In the genomic region with DNA sequence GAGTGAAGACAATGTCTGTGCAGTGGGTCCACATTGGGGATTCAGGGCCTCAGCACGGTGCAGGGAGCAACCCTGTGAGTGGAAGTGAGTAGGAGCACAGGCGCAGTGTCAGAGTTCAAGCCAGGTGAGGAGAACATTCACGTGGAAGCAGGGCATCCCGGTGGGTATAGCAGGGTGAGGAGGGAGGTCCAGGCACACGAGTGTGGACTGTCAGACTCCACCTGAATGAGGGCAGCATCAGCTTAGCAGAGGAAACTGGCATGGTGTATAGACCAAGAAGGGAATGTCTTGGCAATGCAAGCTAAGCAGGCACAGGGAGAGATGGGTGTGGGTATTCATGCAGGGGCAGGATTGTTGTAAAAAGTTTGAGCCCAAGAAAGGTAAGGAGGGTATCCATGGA, we compare ENCODE assay signal across 34 cellular contexts. TPM values are rescaled to one million over a fixed set of nuclear protein-coding genes. Genes with fewer than 3 reads are reported as not detected.
"Had no signal": no experiment of that assay in that cellular context is flagged by ENCODE, and none has a peak within 500 bp of the region (broad histone marks: within the 10 kb centered on the region; RNA-seq: fewer than 3 reads in every experiment).

No MANE protein-coding gene starts in this region.

- H2AFZ ChIP-seq: hepatocyte had no signal

- H3K9me3 Mint-ChIP-seq: neural crest cell had no signal

- DNase-seq: dorsolateral prefrontal cortex; effector CD4-positive, alpha-beta T cell; foreskin fibroblast; gastrocnemius medialis; head of caudate nucleus; kidney; left lung; mesenchymal stem cell; midbrain; naive thymus-derived CD8-positive, alpha-beta T cell; nucleus accumbens; stimulated activated CD4-positive, alpha-beta T cell treated with anti-CD3 and anti-CD28 coated beads, Interleukin-12 subunit alpha, Interleukin-12 subunit beta, amount 100 ng/mL, for 4 hours; stimulated activated CD4-positive, alpha-beta T cell treated with anti-CD3 and anti-CD28 coated beads, Interleukin-1b, Interleukin-23, amount 100 ng/mL, for 48 hours; stimulated activated CD4-positive, alpha-beta T cell treated with anti-CD3 and anti-CD28 coated beads, Interleukin-4, amount 100 ng/mL, for 1 hour; stimulated activated CD8-positive, alpha-beta memory T cell treated with anti-CD3 and anti-CD28 coated beads, Interleukin-4, amount 100 ng/mL, for 48 hours; stimulated activated naive CD4-positive, alpha-beta T cell treated with Interleukin-2 at 50 U/mL for 16 hours; upper lobe of left lung; uterus had no signal

- H3K4me3 ChIP-seq: dorsolateral prefrontal cortex, gastrocnemius medialis, hepatocyte, left lung, prostate gland, right atrium auricular region, smooth muscle cell, thoracic aorta, tibial nerve, upper lobe of left lung, uterus had no signal

- H3K4me2 ChIP-seq: hepatocyte, smooth muscle cell had no signal

- H3K27me3 ChIP-seq: dorsolateral prefrontal cortex, gastrocnemius medialis, hepatocyte, left lung, right atrium auricular region, tibial nerve, upper lobe of left lung, uterus had no signal

- H3K27ac ChIP-seq: dorsolateral prefrontal cortex, epithelial cell of prostate, gastrocnemius medialis, hepatocyte, left lung, prostate gland, right atrium auricular region, thoracic aorta, tibial nerve, upper lobe of left lung, uterus had no signal

- ATAC-seq: esophagus mucosa; gastrocnemius medialis; left lung; naive thymus-derived CD8-positive, alpha-beta T cell; sciatic nerve had no signal

- H3K36me3 ChIP-seq: gastrocnemius medialis, left lung, prostate gland, right atrium auricular region, thoracic aorta, tibial nerve, upper lobe of left lung, uterus had no signal

- H3K27ac Mint-ChIP-seq: naive thymus-derived CD8-positive, alpha-beta T cell had no signal

- H3K9me3 ChIP-seq: gastrocnemius medialis, left lung, prostate gland, right atrium auricular region, thoracic aorta, tibial nerve, upper lobe of left lung, uterus had no signal

- H3K4me1 ChIP-seq: gastrocnemius medialis, left lung, prostate gland, right atrium auricular region, upper lobe of left lung, uterus had no signal

- H3K4me1 Mint-ChIP-seq: naive thymus-derived CD8-positive, alpha-beta T cell; neural crest cell had no signal

- H3K4me3 Mint-ChIP-seq: naive thymus-derived CD8-positive, alpha-beta T cell; neural crest cell had no signal

RNA-seq across cellular contexts. Expression of a gene that starts 15.3 kb away (rescaled TPM):
- total RNA-seq: cerebellum; dorsolateral prefrontal cortex; esophagus mucosa; gastrocnemius medialis; glomerular endothelial cell; hepatocyte; kidney; left lung; lower leg skin; lung microvascular endothelial cell; mucosa of gallbladder; naive thymus-derived CD8-positive, alpha-beta T cell; neural crest cell; osteocyte; prostate gland; right atrium auricular region; sciatic nerve; smooth muscle cell; thoracic aorta; tibial nerve; upper lobe of left lung; uterus had no signal
- polyA plus RNA-seq: hepatocyte; naive thymus-derived CD8-positive, alpha-beta T cell; smooth muscle cell had no signal

RNA-seq across cellular contexts. Expression of a gene that starts 45.8 kb away (rescaled TPM):
- total RNA-seq: gastrocnemius medialis; glomerular endothelial cell; lung microvascular endothelial cell; naive thymus-derived CD8-positive, alpha-beta T cell; osteocyte had no signal
- polyA plus RNA-seq: naive thymus-derived CD8-positive, alpha-beta T cell had no signal
